In genomic region chr14:28756896-28757570, GRCh38 we compare ENCODE assay signal across 8 cellular contexts. TPM values are rescaled to one million over a fixed set of nuclear protein-coding genes. Genes with fewer than 3 reads are reported as not detected.
DNase-seq lines count a peak whose midpoint lies in the region; ATAC-seq and TF ChIP-seq lines count a peak whose summit lies in the region.

No MANE protein-coding gene starts in this region.

- H2AK5ac ChIP-seq in IMR-90 (ENCODE audit: low read depth, low read length) (no peak overlapping the region), mesendoderm (ENCODE audit: low read length) (no peak overlapping the region)

- peak overlapping the region; percentile 13; the same call in 1 of the 2 replicates for H3K4me3 ChIP-seq in IMR-90 (ENCODE audit: insufficient read depth, low read depth, low read length)
- no peak overlapping the region for H3K4me3 ChIP-seq in mammary epithelial cell (replicated peaks in 1 of 3; ENCODE audit: insufficient read depth in 1 of 3, low read depth in 2 of 3, low read length in 3 of 3)
- no peak overlapping the region for H3K4me3 ChIP-seq in mesendoderm (ENCODE audit: low read length)

- H4K91ac ChIP-seq in IMR-90 (ENCODE audit: insufficient read depth, low read depth, low read length), result no peak overlapping the region

- H3K4ac ChIP-seq in IMR-90 (ENCODE audit: low read depth, low read length) (no peak overlapping the region), mesendoderm (ENCODE audit: low read depth, low read length) (no peak overlapping the region)

- no peak overlapping the region for H2BK120ac ChIP-seq in IMR-90 (ENCODE audit: low read depth, low read length)
- no peak overlapping the region for H2BK120ac ChIP-seq in mesendoderm (ENCODE audit: low read depth, low read length)

- H3K27ac ChIP-seq in IMR-90 (ENCODE audit: insufficient read depth, low read length) (no peak overlapping the region), mammary epithelial cell (ENCODE audit: insufficient read depth, low read depth, low read length) (no peak overlapping the region), mesendoderm (ENCODE audit: low read depth, low read length) (no peak overlapping the region)

- in situ Hi-C loops in IMR-90 (cut with MboI; ENCODE audit: low sequenced_read_pairs) (loop anchor here (10.0 to 25.0 kb wide), 2 partner anchors 1255 to 1458 kb away; no protein-coding TSS in a partner anchor), mammary epithelial cell (cut with MboI; ENCODE audit: low sequenced_read_pairs in 2 of 2) (loop anchor here (10.0 to 25.0 kb wide), 3 partner anchors 778 to 1455 kb away; no protein-coding TSS in a partner anchor)

- peak; percentile 51 for TF ChIP-seq RAD21 in IMR-90 (IDR thresholded peaks at IDR 0.05; ENCODE audit: low read length)

- H2BK15ac ChIP-seq in IMR-90 (ENCODE audit: low read depth, low read length) (no peak overlapping the region), mesendoderm (replicated peaks; ENCODE audit: low read depth) (no peak overlapping the region)

- H2BK5ac ChIP-seq in IMR-90 (ENCODE audit: low read depth, low read length, poor library complexity, severe bottlenecking), result no peak overlapping the region
- H2BK5ac ChIP-seq in mesendoderm (ENCODE audit: low read length), result no peak overlapping the region

- no peak overlapping the region for H3K27ac Mint-ChIP-seq in T-cell
- H3K27ac Mint-ChIP-seq in activated CD4-positive, alpha-beta T cell treated with anti-CD3 and anti-CD28 coated beads, Interleukin-2, amount 10 ng/mL, durations not matched to agents 24 days and 14 days, result no peak overlapping the region

- no peak overlapping the region for H2BK20ac ChIP-seq in IMR-90 (ENCODE audit: low read depth, low read length)

- H3K4me2 ChIP-seq in IMR-90 (ENCODE audit: low read depth, low read length) (peak overlapping the region; percentile 90), mammary epithelial cell (ENCODE audit: insufficient read depth, low read depth, low read length) (peak overlapping the region; percentile 33), mesendoderm (ENCODE audit: low read length) (peak overlapping the region; percentile 52)

- H3K14ac ChIP-seq in IMR-90 (replicated peaks; ENCODE audit: low read depth, low read length), result no peak overlapping the region

- H3K23ac ChIP-seq in IMR-90 (ENCODE audit: low read depth, low read length), result no peak overlapping the region
- H3K23ac ChIP-seq in mesendoderm (ENCODE audit: low read length), result no peak overlapping the region

- H3K9me1 ChIP-seq in IMR-90 (ENCODE audit: insufficient read depth, low read length), result no peaks in the 10 kb centered on the region

- BruUV-seq in IMR-90 (replicated peaks; lab: Mats Ljungman, UMichigan), result no TSS peak
- no TSS peak for BruUV-seq in mammary epithelial cell (replicated peaks; lab: Mats Ljungman, UMichigan)

- H4K20me1 ChIP-seq in IMR-90 (ENCODE audit: insufficient read depth, low read length), result no peaks in the 10 kb centered on the region
- H4K20me1 ChIP-seq in mammary epithelial cell (ENCODE audit: insufficient read depth, low read length), result no peaks in the 10 kb centered on the region

- H2AK9ac ChIP-seq in IMR-90 (replicated peaks; ENCODE audit: low read depth, low read length, poor library complexity), result no peak overlapping the region

- H4K8ac ChIP-seq in IMR-90 (ENCODE audit: low read depth in 2 of 2, low read length in 2 of 2) (no peak overlapping the region), mesendoderm (ENCODE audit: low read depth, low read length) (no peak overlapping the region)

- H3K27me3 Mint-ChIP-seq in T-cell, result peaks cover 59 to 77% of the 10 kb centered on the region in 2 donors
- H3K27me3 Mint-ChIP-seq in activated CD4-positive, alpha-beta T cell treated with anti-CD3 and anti-CD28 coated beads, Interleukin-2, amount 10 ng/mL, durations not matched to agents 24 days and 14 days, result peaks cover 60% of the 10 kb centered on the region

- H3K4me1 Mint-ChIP-seq in T-cell, result no peaks in the 10 kb centered on the region
- H3K4me1 Mint-ChIP-seq in activated CD4-positive, alpha-beta T cell treated with anti-CD3 and anti-CD28 coated beads, Interleukin-2, amount 10 ng/mL, durations not matched to agents 24 days and 14 days, result no peaks in the 10 kb centered on the region

- intact Hi-C loops in IMR-90 (cut with micrococcal nuclease) (loop anchor here (1.0 to 10.0 kb wide), 4 partner anchors 466 to 1457 kb away; partner anchors contain the start of gene PRKD1), mammary epithelial cell (cut with micrococcal nuclease) (loop anchor here (1.0 to 10.0 kb wide), 3 partner anchors 465 to 1688 kb away; no protein-coding TSS in a partner anchor)
- intact Hi-C loops in activated CD4-positive, alpha-beta T cell treated with anti-CD3 and anti-CD28 coated beads, Interleukin-2, amount 10 ng/mL, durations not matched to agents 24 days and 14 days (cut with micrococcal nuclease), result loop anchor here (10.0 kb wide), 1 partner anchor 778 kb away; no protein-coding TSS in a partner anchor

- ATAC-seq in IMR-90 (ENCODE audit: low read depth) (peak; percentile 59; the same call in 1 of the 2 replicates), T-cell (replicated peaks in 1 of 4) (no peak), GM21528 (IDR thresholded peaks at IDR 0.05; ENCODE audit: low FRiP score, unreplicated experiment) (no peak)

- H3K56ac ChIP-seq in IMR-90 (ENCODE audit: extremely low read depth, insufficient read depth, low read length) (no peak overlapping the region), mesendoderm (ENCODE audit: low read length) (no peak overlapping the region)

- H3K9me3 ChIP-seq in IMR-90 (ENCODE audit: control insufficient read depth, insufficient read depth, low read length), result peaks cover 4% of the 10 kb centered on the region
- H3K9me3 ChIP-seq in mammary epithelial cell (replicated peaks; ENCODE audit: insufficient read depth, low read length), result no peaks in the 10 kb centered on the region

- H3K9me3 Mint-ChIP-seq in T-cell, result peaks cover 3 to 22% (median 10%) of the 10 kb centered on the region in 3 donors
- peaks cover 5% of the 10 kb centered on the region for H3K9me3 Mint-ChIP-seq in activated CD4-positive, alpha-beta T cell treated with anti-CD3 and anti-CD28 coated beads, Interleukin-2, amount 10 ng/mL, durations not matched to agents 24 days and 14 days

- DNase-seq in D341Med (ENCODE audit: low spot score) (peak; percentile 62), IMR-90 (peak; percentile 54), mammary epithelial cell (peak; percentile 37), mesendoderm (peak; percentile 74), activated gamma-delta T cell (lab: John Stamatoyannopoulos, UW) (no peak), T-cell (no peak)
- DNase-seq in activated CD4-positive, alpha-beta T cell treated with anti-CD3 and anti-CD28 coated beads, Interleukin-2, amount 10 ng/mL, durations not matched to agents 24 days and 14 days, result no peak

- CTCF ChIA-PET in IMR-90 (lab: Yijun Ruan, JAX), result interaction anchor here (0.6 to 2.1 kb wide), 9 partner anchors 11 to 1614 kb away, joined by 3 to 6 read pairs (median 4); no protein-coding TSS in a partner anchor
- CTCF ChIA-PET in mammary epithelial cell (lab: Charles Lee; ENCODE audit: low non-redundant PET), result interaction anchor here (0.5 to 0.7 kb wide), 4 partner anchors 19 to 1458 kb away, joined by 3 to 5 read pairs (median 3); no protein-coding TSS in a partner anchor
- CTCF ChIA-PET in T-cell (lab: Charles Lee), result no interaction called here

- H3K4me1 ChIP-seq in IMR-90 (ENCODE audit: control insufficient read depth, insufficient read depth, low read length) (no peaks in the 10 kb centered on the region), mammary epithelial cell (ENCODE audit: insufficient read depth, low read length) (no peaks in the 10 kb centered on the region), mesendoderm (ENCODE audit: control insufficient read depth, low read depth, low read length) (peaks cover 3% of the 10 kb centered on the region)

- TF ChIP-seq POLR2A in IMR-90 (IDR thresholded peaks at IDR 0.05; ENCODE audit: low read depth, low read length), result no peak

- H3K9ac ChIP-seq in IMR-90 (ENCODE audit: low read depth, low read length) (no peak overlapping the region), mammary epithelial cell (ENCODE audit: insufficient read depth, low read length) (no peak overlapping the region), mesendoderm (ENCODE audit: low read length) (no peak overlapping the region)

- no peak overlapping the region for H3K18ac ChIP-seq in IMR-90 (ENCODE audit: low read depth, low read length)
- H3K18ac ChIP-seq in mesendoderm (ENCODE audit: low read length), result no peak overlapping the region

- peak; percentile 68 for TF ChIP-seq CTCF in IMR-90 (conservative IDR thresholded peaks at IDR 0.05; ENCODE audit: low read depth, low read length)
- TF ChIP-seq CTCF in mammary epithelial cell (conservative IDR thresholded peaks at IDR 0.05 in 1 of 2, IDR thresholded peaks at IDR 0.05 in 1 of 2; ENCODE audit: extremely low read depth in 1 of 2, insufficient read depth in 1 of 2, low read depth in 1 of 2, low read length in 2 of 2), result peak; percentile 68 to 72

- POLR2A ChIA-PET in IMR-90 (lab: Charles Lee; ENCODE audit: unreplicated experiment) (interaction anchor here (0.7 kb wide), 1 partner anchor 506 kb away, joined by 16 read pairs; no protein-coding TSS in a partner anchor), T-cell (lab: Charles Lee) (no interaction called here)

- no CpG with 5 or more reads among the region's 21 CpGs for WGBS in IMR-90 (ENCODE audit: extremely low coverage in 2 of 2, insufficient read length in 1 of 2), 2 experiments
- 14% methylated on average over 21 of the region's 21 CpGs for WGBS in mammary epithelial cell (ENCODE audit: low coverage, missing lambda C conversion rate)
- no CpG with 5 or more reads among the region's 21 CpGs for WGBS in mesendoderm (ENCODE audit: extremely low coverage, insufficient coverage, low lambda C conversion rate)

- no peaks in the 10 kb centered on the region for H3K36me3 ChIP-seq in IMR-90 (ENCODE audit: control insufficient read depth, insufficient read depth, low read length)
- no peaks in the 10 kb centered on the region for H3K36me3 ChIP-seq in mammary epithelial cell (ENCODE audit: insufficient read depth, low read length)
- H3K36me3 ChIP-seq in mesendoderm (ENCODE audit: control insufficient read depth, insufficient read depth, low read length), result no peaks in the 10 kb centered on the region

- no peaks in the 10 kb centered on the region for H3K79me1 ChIP-seq in IMR-90 (ENCODE audit: low read depth in 1 of 2, low read length in 2 of 2)
- no peaks in the 10 kb centered on the region for H3K79me1 ChIP-seq in mesendoderm (ENCODE audit: low read length)

- H3K36me3 Mint-ChIP-seq in T-cell, result peaks cover 2% of the 10 kb centered on the region
- H3K36me3 Mint-ChIP-seq in activated CD4-positive, alpha-beta T cell treated with anti-CD3 and anti-CD28 coated beads, Interleukin-2, amount 10 ng/mL, durations not matched to agents 24 days and 14 days (ENCODE audit: low read depth), result no peaks in the 10 kb centered on the region

- H3K27me3 ChIP-seq in IMR-90 (ENCODE audit: control insufficient read depth, insufficient read depth, low read length) (peaks cover 68% of the 10 kb centered on the region), mammary epithelial cell (ENCODE audit: insufficient read depth, low read length) (peaks cover 67% of the 10 kb centered on the region), mesendoderm (ENCODE audit: insufficient read depth, low read length, poor library complexity) (peaks cover 52% of the 10 kb centered on the region)

- H3K79me2 ChIP-seq in mammary epithelial cell (ENCODE audit: insufficient read depth, low read length) (no peaks in the 10 kb centered on the region), mesendoderm (ENCODE audit: control insufficient read depth, insufficient read depth, low read length) (no peaks in the 10 kb centered on the region)

- dilution Hi-C loops in IMR-90 (cut with HindIII; ENCODE audit: low sequenced_read_pairs, unreplicated experiment) (loop anchor here (10.0 kb wide), 1 partner anchor 778 kb away; no protein-coding TSS in a partner anchor), mammary epithelial cell (cut with HindIII; ENCODE audit: low sequenced_read_pairs) (no loop called here)

- H4K5ac ChIP-seq in IMR-90 (ENCODE audit: low read depth, low read length) (no peak overlapping the region), mesendoderm (ENCODE audit: low read length) (no peak overlapping the region)

- H3K4me3 Mint-ChIP-seq in T-cell, result no peak overlapping the region
- no peak overlapping the region for H3K4me3 Mint-ChIP-seq in activated CD4-positive, alpha-beta T cell treated with anti-CD3 and anti-CD28 coated beads, Interleukin-2, amount 10 ng/mL, durations not matched to agents 24 days and 14 days

- H2AFZ ChIP-seq in IMR-90 (replicated peaks; ENCODE audit: low read length, poor library complexity) (peak overlapping the region; percentile 50), mammary epithelial cell (ENCODE audit: low read depth, low read length) (no peak overlapping the region)

RNA-seq across cellular contexts. Expression of gene FOXG1, which starts 9.6 kb away (rescaled TPM):
- total RNA-seq in IMR-90 (2012; rRNA removed) (not detected in 2 replicates), mammary epithelial cell (not detected), T-cell (not detected)
- polyA plus RNA-seq in IMR-90 (2012; rRNA removed) (not detected in 2 replicates), mammary epithelial cell (not detected)
- 0.01 TPM in 1 of 2 replicates, not detected in the other for polyA plus RNA-seq in IMR-90 (2012; cell fraction: cytosol; rRNA removed)
- polyA plus RNA-seq in IMR-90 (2012; cell fraction: nucleus; rRNA removed; ENCODE audit: low replicate concordance), result not detected in 2 replicates
- polyA minus RNA-seq in mammary epithelial cell, result not detected
- 0.10 TPM for polyA plus RNA-seq in mesendoderm (2013, experiment 1 of 2)
- polyA plus RNA-seq in mesendoderm (2013, experiment 2 of 2), result 0.10 TPM
- total RNA-seq in activated CD4-positive, alpha-beta T cell treated with anti-CD3 and anti-CD28 coated beads, Interleukin-2, amount 10 ng/mL, durations not matched to agents 24 days and 14 days, result not detected in 2 replicates

Comparison
In these comparisons a context has a peak if more than half of its experiments do, and no peak if none do; other contexts are left out.
1. DNase-seq: peak in D341Med (single experiment), IMR-90 (single experiment), mammary epithelial cell (single experiment) and mesendoderm (single experiment); none in activated gamma-delta T cell (single experiment), T-cell (0 of 34) and activated CD4-positive, alpha-beta T cell treated with anti-CD3 and anti-CD28 coated beads, Interleukin-2, amount 10 ng/mL, durations not matched to agents 24 days and 14 days (single experiment).
2. H3K4me2 ChIP-seq: peak in every context shown above with its lines; median percentile 90 in IMR-90; 52 in mesendoderm; 33 in mammary epithelial cell.
3. CTCF ChIA-PET loops: an anchor here in IMR-90 (0.6 to 2.1 kb wide) and mammary epithelial cell (0.5 to 0.7 kb wide); none called in T-cell.